ENCODE assay signal across 1 cellular context in the genomic region with DNA sequence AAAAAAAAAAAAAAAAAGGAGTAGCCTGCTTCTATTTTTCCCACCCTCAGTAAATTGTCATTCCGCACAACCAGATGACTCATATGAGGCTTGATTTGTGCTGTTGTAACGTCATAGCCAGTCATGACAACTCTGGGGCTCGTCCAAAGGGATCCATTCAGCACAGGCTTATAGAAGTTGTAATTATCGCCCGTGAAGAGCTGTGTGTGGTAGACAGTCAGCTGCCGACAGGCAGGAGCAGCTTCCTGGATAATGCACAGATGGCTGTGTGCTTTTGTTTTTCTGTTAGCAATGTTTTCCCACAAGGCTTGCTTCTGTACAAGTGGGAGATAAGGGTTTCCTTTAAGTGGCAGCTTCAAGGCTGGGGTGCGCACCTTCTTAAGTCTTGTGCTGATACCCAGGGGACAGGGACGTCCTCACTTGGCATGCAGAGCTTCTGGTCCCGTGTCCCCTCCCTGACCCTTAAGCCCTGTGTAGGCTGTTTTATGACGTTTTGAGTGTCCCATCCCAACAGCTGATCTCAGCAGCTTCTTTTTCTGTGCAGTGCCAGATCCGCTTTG.
TF ChIP-seq lines count a peak whose summit lies in the region.

No MANE protein-coding gene starts in this region.

TF ChIP-seq in K562, 482 proteins besides CTCF, POLR2A, EP300 and RAD21 (continued from another document and continues in another):
- TF ChIP-seq, protein P1, sequence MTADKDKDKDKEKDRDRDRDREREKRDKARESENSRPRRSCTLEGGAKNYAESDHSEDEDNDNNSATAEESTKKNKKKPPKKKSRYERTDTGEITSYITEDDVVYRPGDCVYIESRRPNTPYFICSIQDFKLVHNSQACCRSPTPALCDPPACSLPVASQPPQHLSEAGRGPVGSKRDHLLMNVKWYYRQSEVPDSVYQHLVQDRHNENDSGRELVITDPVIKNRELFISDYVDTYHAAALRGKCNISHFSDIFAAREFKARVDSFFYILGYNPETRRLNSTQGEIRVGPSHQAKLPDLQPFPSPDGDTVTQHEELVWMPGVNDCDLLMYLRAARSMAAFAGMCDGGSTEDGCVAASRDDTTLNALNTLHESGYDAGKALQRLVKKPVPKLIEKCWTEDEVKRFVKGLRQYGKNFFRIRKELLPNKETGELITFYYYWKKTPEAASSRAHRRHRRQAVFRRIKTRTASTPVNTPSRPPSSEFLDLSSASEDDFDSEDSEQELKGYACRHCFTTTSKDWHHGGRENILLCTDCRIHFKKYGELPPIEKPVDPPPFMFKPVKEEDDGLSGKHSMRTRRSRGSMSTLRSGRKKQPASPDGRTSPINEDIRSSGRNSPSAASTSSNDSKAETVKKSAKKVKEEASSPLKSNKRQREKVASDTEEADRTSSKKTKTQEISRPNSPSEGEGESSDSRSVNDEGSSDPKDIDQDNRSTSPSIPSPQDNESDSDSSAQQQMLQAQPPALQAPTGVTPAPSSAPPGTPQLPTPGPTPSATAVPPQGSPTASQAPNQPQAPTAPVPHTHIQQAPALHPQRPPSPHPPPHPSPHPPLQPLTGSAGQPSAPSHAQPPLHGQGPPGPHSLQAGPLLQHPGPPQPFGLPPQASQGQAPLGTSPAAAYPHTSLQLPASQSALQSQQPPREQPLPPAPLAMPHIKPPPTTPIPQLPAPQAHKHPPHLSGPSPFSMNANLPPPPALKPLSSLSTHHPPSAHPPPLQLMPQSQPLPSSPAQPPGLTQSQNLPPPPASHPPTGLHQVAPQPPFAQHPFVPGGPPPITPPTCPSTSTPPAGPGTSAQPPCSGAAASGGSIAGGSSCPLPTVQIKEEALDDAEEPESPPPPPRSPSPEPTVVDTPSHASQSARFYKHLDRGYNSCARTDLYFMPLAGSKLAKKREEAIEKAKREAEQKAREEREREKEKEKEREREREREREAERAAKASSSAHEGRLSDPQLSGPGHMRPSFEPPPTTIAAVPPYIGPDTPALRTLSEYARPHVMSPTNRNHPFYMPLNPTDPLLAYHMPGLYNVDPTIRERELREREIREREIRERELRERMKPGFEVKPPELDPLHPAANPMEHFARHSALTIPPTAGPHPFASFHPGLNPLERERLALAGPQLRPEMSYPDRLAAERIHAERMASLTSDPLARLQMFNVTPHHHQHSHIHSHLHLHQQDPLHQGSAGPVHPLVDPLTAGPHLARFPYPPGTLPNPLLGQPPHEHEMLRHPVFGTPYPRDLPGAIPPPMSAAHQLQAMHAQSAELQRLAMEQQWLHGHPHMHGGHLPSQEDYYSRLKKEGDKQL (CRISPR knock-in tag; IDR thresholded peaks at IDR 0.05; ENCODE audit: borderline replicate concordance): no peak
- TF ChIP-seq NFYB (IDR thresholded peaks at IDR 0.05; ENCODE audit: extremely low read depth, insufficient read length) (no peak), FOXJ2 (tag; IDR thresholded peaks at IDR 0.05) (no peak), EZH2 (IDR thresholded peaks at IDR 0.05; ENCODE audit: borderline replicate concordance, low read depth, low read length) (no peak), CREM (IDR thresholded peaks at IDR 0.05; ENCODE audit: low read depth) (peak; percentile 84), ZNF695 (CRISPR knock-in tag; IDR thresholded peaks at IDR 0.05) (no peak), ZSCAN29 (IDR thresholded peaks at IDR 0.05) (no peak), MAFG (tag; conservative IDR thresholded peaks at IDR 0.05) (no peak), ZNF444 (CRISPR knock-in tag; IDR thresholded peaks at IDR 0.05) (no peak), MAFF (IDR thresholded peaks at IDR 0.05; ENCODE audit: low read length) (no peak), ESRRB (CRISPR knock-in tag; IDR thresholded peaks at IDR 0.05; ENCODE audit: borderline replicate concordance) (no peak), KAT2B (IDR thresholded peaks at IDR 0.05; ENCODE audit: low read depth, low read length) (no peak), YY1 (IDR thresholded peaks at IDR 0.05; ENCODE audit: borderline replicate concordance in 1 of 3, control insufficient read depth in 1 of 3, extremely low read depth in 1 of 3, insufficient read depth in 3 of 3, insufficient read length in 1 of 3, insufficient replicate concordance in 2 of 3, low read depth in 1 of 3, low read length in 2 of 3) (no peak), MECOM (CRISPR knock-in tag; IDR thresholded peaks at IDR 0.05) (no peak), DMBX1 (CRISPR knock-in tag; IDR thresholded peaks at IDR 0.05; ENCODE audit: borderline replicate concordance) (no peak), U2AF1 (optimal IDR thresholded peaks at IDR 0.05; ENCODE audit: low read depth, low read length) (no peak), ZNF384 (IDR thresholded peaks at IDR 0.05; ENCODE audit: low read depth, low read length) (peak; percentile 63; the same call in 1 of the 2 replicates), GTF2E2 (tag; IDR thresholded peaks at IDR 0.05) (no peak), CEBPB (tag; IDR thresholded peaks at IDR 0.05) (no peak), KHSRP (IDR thresholded peaks at IDR 0.05) (no peak), TRIM24 (IDR thresholded peaks at IDR 0.05) (no peak), ETV1 (tag; conservative IDR thresholded peaks at IDR 0.05; ENCODE audit: low read depth) (no peak; the same call in 1 of the 2 replicates), YBX1 (IDR thresholded peaks at IDR 0.05) (no peak), CXXC5 (CRISPR knock-in tag; IDR thresholded peaks at IDR 0.05) (no peak), JUND (IDR thresholded peaks at IDR 0.05; ENCODE audit: borderline replicate concordance, low read depth, low read length) (peak; percentile 84), JUND (tag; IDR thresholded peaks at IDR 0.05; ENCODE audit: borderline replicate concordance, low read depth, low read length) (peak; percentile 89), KLF10 (CRISPR knock-in tag; IDR thresholded peaks at IDR 0.05) (no peak), NR3C1 (CRISPR knock-in tag; IDR thresholded peaks at IDR 0.05) (no peak), ZNF175 (CRISPR knock-in tag; IDR thresholded peaks at IDR 0.05; ENCODE audit: low read depth) (0 out of 2 replicates have a peak, but pooled peaks have one; percentile 32), MCM3 (IDR thresholded peaks at IDR 0.05) (no peak), ADNP (tag; IDR thresholded peaks at IDR 0.05) (0 out of 2 replicates have a peak, but pooled peaks have one; percentile 37), TOE1 (IDR thresholded peaks at IDR 0.05; ENCODE audit: borderline replicate concordance) (no peak), TOE1 (CRISPR knock-in tag; IDR thresholded peaks at IDR 0.05; ENCODE audit: borderline replicate concordance, low read depth) (no peak), WHSC1 (IDR thresholded peaks at IDR 0.05; ENCODE audit: low read length) (no peak), ZNF140 (CRISPR knock-in tag; IDR thresholded peaks at IDR 0.05) (no peak)
- TF ChIP-seq, protein P2, sequence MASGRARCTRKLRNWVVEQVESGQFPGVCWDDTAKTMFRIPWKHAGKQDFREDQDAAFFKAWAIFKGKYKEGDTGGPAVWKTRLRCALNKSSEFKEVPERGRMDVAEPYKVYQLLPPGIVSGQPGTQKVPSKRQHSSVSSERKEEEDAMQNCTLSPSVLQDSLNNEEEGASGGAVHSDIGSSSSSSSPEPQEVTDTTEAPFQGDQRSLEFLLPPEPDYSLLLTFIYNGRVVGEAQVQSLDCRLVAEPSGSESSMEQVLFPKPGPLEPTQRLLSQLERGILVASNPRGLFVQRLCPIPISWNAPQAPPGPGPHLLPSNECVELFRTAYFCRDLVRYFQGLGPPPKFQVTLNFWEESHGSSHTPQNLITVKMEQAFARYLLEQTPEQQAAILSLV (tag; IDR thresholded peaks at IDR 0.05): no peak
- TF ChIP-seq, protein P3, sequence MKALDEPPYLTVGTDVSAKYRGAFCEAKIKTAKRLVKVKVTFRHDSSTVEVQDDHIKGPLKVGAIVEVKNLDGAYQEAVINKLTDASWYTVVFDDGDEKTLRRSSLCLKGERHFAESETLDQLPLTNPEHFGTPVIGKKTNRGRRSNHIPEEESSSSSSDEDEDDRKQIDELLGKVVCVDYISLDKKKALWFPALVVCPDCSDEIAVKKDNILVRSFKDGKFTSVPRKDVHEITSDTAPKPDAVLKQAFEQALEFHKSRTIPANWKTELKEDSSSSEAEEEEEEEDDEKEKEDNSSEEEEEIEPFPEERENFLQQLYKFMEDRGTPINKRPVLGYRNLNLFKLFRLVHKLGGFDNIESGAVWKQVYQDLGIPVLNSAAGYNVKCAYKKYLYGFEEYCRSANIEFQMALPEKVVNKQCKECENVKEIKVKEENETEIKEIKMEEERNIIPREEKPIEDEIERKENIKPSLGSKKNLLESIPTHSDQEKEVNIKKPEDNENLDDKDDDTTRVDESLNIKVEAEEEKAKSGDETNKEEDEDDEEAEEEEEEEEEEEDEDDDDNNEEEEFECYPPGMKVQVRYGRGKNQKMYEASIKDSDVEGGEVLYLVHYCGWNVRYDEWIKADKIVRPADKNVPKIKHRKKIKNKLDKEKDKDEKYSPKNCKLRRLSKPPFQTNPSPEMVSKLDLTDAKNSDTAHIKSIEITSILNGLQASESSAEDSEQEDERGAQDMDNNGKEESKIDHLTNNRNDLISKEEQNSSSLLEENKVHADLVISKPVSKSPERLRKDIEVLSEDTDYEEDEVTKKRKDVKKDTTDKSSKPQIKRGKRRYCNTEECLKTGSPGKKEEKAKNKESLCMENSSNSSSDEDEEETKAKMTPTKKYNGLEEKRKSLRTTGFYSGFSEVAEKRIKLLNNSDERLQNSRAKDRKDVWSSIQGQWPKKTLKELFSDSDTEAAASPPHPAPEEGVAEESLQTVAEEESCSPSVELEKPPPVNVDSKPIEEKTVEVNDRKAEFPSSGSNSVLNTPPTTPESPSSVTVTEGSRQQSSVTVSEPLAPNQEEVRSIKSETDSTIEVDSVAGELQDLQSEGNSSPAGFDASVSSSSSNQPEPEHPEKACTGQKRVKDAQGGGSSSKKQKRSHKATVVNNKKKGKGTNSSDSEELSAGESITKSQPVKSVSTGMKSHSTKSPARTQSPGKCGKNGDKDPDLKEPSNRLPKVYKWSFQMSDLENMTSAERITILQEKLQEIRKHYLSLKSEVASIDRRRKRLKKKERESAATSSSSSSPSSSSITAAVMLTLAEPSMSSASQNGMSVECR (CRISPR knock-in tag; IDR thresholded peaks at IDR 0.05): no peak
- TF ChIP-seq, protein P4, sequence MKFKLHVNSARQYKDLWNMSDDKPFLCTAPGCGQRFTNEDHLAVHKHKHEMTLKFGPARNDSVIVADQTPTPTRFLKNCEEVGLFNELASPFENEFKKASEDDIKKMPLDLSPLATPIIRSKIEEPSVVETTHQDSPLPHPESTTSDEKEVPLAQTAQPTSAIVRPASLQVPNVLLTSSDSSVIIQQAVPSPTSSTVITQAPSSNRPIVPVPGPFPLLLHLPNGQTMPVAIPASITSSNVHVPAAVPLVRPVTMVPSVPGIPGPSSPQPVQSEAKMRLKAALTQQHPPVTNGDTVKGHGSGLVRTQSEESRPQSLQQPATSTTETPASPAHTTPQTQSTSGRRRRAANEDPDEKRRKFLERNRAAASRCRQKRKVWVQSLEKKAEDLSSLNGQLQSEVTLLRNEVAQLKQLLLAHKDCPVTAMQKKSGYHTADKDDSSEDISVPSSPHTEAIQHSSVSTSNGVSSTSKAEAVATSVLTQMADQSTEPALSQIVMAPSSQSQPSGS (CRISPR knock-in tag; IDR thresholded peaks at IDR 0.05): no peak
- TF ChIP-seq, protein P5, sequence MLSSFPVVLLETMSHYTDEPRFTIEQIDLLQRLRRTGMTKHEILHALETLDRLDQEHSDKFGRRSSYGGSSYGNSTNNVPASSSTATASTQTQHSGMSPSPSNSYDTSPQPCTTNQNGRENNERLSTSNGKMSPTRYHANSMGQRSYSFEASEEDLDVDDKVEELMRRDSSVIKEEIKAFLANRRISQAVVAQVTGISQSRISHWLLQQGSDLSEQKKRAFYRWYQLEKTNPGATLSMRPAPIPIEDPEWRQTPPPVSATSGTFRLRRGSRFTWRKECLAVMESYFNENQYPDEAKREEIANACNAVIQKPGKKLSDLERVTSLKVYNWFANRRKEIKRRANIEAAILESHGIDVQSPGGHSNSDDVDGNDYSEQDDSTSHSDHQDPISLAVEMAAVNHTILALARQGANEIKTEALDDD (IDR thresholded peaks at IDR 0.05): no peak
- TF ChIP-seq, protein P6, sequence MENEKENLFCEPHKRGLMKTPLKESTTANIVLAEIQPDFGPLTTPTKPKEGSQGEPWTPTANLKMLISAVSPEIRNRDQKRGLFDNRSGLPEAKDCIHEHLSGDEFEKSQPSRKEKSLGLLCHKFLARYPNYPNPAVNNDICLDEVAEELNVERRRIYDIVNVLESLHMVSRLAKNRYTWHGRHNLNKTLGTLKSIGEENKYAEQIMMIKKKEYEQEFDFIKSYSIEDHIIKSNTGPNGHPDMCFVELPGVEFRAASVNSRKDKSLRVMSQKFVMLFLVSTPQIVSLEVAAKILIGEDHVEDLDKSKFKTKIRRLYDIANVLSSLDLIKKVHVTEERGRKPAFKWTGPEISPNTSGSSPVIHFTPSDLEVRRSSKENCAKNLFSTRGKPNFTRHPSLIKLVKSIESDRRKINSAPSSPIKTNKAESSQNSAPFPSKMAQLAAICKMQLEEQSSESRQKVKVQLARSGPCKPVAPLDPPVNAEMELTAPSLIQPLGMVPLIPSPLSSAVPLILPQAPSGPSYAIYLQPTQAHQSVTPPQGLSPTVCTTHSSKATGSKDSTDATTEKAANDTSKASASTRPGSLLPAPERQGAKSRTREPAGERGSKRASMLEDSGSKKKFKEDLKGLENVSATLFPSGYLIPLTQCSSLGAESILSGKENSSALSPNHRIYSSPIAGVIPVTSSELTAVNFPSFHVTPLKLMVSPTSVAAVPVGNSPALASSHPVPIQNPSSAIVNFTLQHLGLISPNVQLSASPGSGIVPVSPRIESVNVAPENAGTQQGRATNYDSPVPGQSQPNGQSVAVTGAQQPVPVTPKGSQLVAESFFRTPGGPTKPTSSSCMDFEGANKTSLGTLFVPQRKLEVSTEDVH (IDR thresholded peaks at IDR 0.05; ENCODE audit: low read depth, partially characterized antibody): no peak
- TF ChIP-seq, protein P7, sequence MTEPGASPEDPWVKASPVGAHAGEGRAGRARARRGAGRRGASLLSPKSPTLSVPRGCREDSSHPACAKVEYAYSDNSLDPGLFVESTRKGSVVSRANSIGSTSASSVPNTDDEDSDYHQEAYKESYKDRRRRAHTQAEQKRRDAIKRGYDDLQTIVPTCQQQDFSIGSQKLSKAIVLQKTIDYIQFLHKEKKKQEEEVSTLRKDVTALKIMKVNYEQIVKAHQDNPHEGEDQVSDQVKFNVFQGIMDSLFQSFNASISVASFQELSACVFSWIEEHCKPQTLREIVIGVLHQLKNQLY (CRISPR knock-in tag; conservative IDR thresholded peaks at IDR 0.05): no peak
- TF ChIP-seq, protein P8, sequence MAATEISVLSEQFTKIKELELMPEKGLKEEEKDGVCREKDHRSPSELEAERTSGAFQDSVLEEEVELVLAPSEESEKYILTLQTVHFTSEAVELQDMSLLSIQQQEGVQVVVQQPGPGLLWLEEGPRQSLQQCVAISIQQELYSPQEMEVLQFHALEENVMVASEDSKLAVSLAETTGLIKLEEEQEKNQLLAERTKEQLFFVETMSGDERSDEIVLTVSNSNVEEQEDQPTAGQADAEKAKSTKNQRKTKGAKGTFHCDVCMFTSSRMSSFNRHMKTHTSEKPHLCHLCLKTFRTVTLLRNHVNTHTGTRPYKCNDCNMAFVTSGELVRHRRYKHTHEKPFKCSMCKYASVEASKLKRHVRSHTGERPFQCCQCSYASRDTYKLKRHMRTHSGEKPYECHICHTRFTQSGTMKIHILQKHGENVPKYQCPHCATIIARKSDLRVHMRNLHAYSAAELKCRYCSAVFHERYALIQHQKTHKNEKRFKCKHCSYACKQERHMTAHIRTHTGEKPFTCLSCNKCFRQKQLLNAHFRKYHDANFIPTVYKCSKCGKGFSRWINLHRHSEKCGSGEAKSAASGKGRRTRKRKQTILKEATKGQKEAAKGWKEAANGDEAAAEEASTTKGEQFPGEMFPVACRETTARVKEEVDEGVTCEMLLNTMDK (IDR thresholded peaks at IDR 0.05; ENCODE audit: borderline replicate concordance, insufficient read depth, low read depth, low read length, poor library complexity, severe bottlenecking): no peak
